Comparison of ENCODE assay signal across 9 cellular contexts in genomic region chr10:1356349-1356748, GRCh38.
"Had no signal": no experiment of that assay in that cellular context is flagged by ENCODE, and none has a peak within 500 bp of the region (broad histone marks: within the 10 kb centered on the region; RNA-seq: fewer than 3 reads in every experiment).

No MANE protein-coding gene starts in this region.

- DNase-seq: GM23248, GOT3, H9, HCEC 1CT, KBM-7 had no signal

- ATAC-seq: HepG2 had no signal

- H3K4me3 ChIP-seq: GM23248 had no signal

- H3K4me3 Mint-ChIP-seq: H9, IgD-negative memory B cell had no signal

- H3K27ac Mint-ChIP-seq: H9, IgD-negative memory B cell had no signal

- H3K36me3 Mint-ChIP-seq: IgD-negative memory B cell had no signal

- H3K9me3 Mint-ChIP-seq: H9 had no signal

- H3K27ac ChIP-seq: GM23248, HL-60, KMS-11 had no signal
